21 cellular contexts compared by ENCODE assay signal in genomic region chr4:23162275-23162674, GRCh38.
"Had no signal": no experiment of that assay in that cellular context is flagged by ENCODE, and none has a peak within 500 bp of the region (broad histone marks: within the 10 kb centered on the region; RNA-seq: fewer than 3 reads in every experiment).

No MANE protein-coding gene starts in this region.

- ATAC-seq: gastrocnemius medialis had no signal

- H3K4me3 ChIP-seq: coronary artery, dorsolateral prefrontal cortex, esophagus muscularis mucosa, gastrocnemius medialis, ovary, right atrium auricular region, tibial artery, upper lobe of left lung, uterus had no signal

- DNase-seq: dorsolateral prefrontal cortex; effector memory CD4-positive, alpha-beta T cell; gastrocnemius medialis; glutamatergic neuron; kidney glomerular epithelial cell; mesendoderm; naive B cell; ovary; small intestine; stimulated activated CD4-positive, alpha-beta T cell treated with anti-CD3 and anti-CD28 coated beads, Interleukin-12 subunit alpha, Interleukin-12 subunit beta, amount 100 ng/mL, for 4 hours; stimulated activated CD4-positive, alpha-beta T cell treated with anti-CD3 and anti-CD28 coated beads, Interleukin-2, amount 100 ng/mL, for 48 hours; stimulated activated naive CD4-positive, alpha-beta T cell treated with Interleukin-2 at 50 U/mL for 16 hours; tibial artery; upper lobe of left lung; uterus had no signal

- H3K27me3 Mint-ChIP-seq: naive B cell had no signal

- H3K36me3 Mint-ChIP-seq: naive B cell had no signal

- H3K36me3 ChIP-seq: esophagus muscularis mucosa, gastrocnemius medialis, ovary, right atrium auricular region, tibial artery, upper lobe of left lung, uterus had no signal

- H3K4me3 Mint-ChIP-seq: nephron had no signal

- H3K27ac Mint-ChIP-seq: naive B cell, nephron had no signal

- H3K4me1 Mint-ChIP-seq: naive B cell, nephron had no signal

- FAIRE-seq: islet of Langerhans, small intestine had no signal

- H3K27me3 ChIP-seq: esophagus muscularis mucosa, gastrocnemius medialis, ovary, right atrium auricular region, tibial artery, upper lobe of left lung, uterus had no signal

- H3K9me3 Mint-ChIP-seq: nephron had no signal

- H3K4me1 ChIP-seq: esophagus muscularis mucosa, gastrocnemius medialis, right atrium auricular region, tibial artery, uterus had no signal

- H3K9me3 ChIP-seq: esophagus muscularis mucosa, gastrocnemius medialis, ovary, right atrium auricular region, tibial artery, upper lobe of left lung, uterus had no signal

- H3K27ac ChIP-seq: coronary artery, dorsolateral prefrontal cortex, epithelial cell of prostate, esophagus muscularis mucosa, gastrocnemius medialis, ovary, right atrium auricular region, tibial artery, upper lobe of left lung, uterus had no signal
